Comparison of ENCODE assay signal across 15 cellular contexts in the genomic region with DNA sequence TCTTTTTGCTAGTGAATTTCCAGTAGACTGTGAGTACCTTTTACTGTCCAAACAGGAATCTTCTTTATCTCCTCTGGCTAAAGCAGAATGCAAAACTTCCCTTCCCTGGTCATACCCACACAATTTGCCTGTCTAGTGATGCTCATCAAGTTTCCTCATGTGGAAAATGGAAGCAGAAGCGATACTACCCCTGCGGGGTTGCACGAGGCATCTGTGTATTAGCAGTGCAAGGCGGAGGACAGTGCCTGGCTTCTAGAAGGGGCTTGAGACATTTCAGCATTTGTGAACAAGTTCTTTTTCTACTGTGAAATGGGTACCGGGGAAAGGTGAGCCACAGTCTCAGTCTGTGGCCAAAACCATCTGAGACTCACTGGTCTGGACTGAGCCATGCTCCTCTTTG.
DNase-seq lines count a peak whose midpoint lies in the region; ATAC-seq and TF ChIP-seq lines count a peak whose summit lies in the region.
"Had no signal": no experiment of that assay in that cellular context is flagged by ENCODE, and none has a peak within 500 bp of the region (broad histone marks: within the 10 kb centered on the region; RNA-seq: fewer than 3 reads in every experiment).

No MANE protein-coding gene starts in this region.

- CTCF ChIA-PET in Caco-2 (lab: Charles Lee): no interaction called here

- peak overlapping the region; percentile 80 for H3K27ac ChIP-seq in Karpas-422 (ENCODE audit: low read length)
- H3K27ac ChIP-seq: ascending aorta had no signal

- no peak for TF ChIP-seq CTCF in Caco-2 (IDR thresholded peaks at IDR 0.05; ENCODE audit: insufficient read depth in 1 of 2, low read depth in 1 of 2, low read length in 1 of 2, severe bottlenecking in 1 of 2, unreplicated experiment in 1 of 2)

- no peaks in the 10 kb centered on the region for H3K79me2 ChIP-seq in Karpas-422 (ENCODE audit: low read length)

- 0 out of 2 replicates have a peak overlapping the region, but pooled peaks have one; percentile 10 for H2AFZ ChIP-seq in Karpas-422 (ENCODE audit: low read length)

- H3K9ac ChIP-seq in Karpas-422 (ENCODE audit: low read length): peak overlapping the region; percentile 56

- H3K36me3 Mint-ChIP-seq in Caco-2 (ENCODE audit: insufficient read depth, unreplicated experiment): no peaks in the 10 kb centered on the region

- peak overlapping the region; percentile 72 for H3K4me2 ChIP-seq in Karpas-422 (ENCODE audit: low read depth, low read length, poor library complexity, severe bottlenecking)
- H3K4me2 ChIP-seq: smooth muscle cell had no signal

- BruUV-seq in Caco-2 (replicated peaks; lab: Mats Ljungman, UMichigan): no TSS peak

- H3K9me2 ChIP-seq in Karpas-422 (replicated peaks; ENCODE audit: insufficient read depth, low read length): no peaks in the 10 kb centered on the region

- no peaks in the 10 kb centered on the region for H4K20me1 ChIP-seq in Karpas-422 (ENCODE audit: insufficient read depth, low read depth, low read length)

- H3K9me3 Mint-ChIP-seq in Caco-2 (ENCODE audit: unreplicated experiment): no peaks in the 10 kb centered on the region

- POLR2A ChIA-PET in Caco-2 (lab: Charles Lee): no interaction called here

- ATAC-seq in GM18502 (IDR thresholded peaks at IDR 0.05; ENCODE audit: poor library complexity, unreplicated experiment) (peak; percentile 92), GM19463 (IDR thresholded peaks at IDR 0.05; ENCODE audit: unreplicated experiment) (peak; percentile 89), HG02884 (IDR thresholded peaks at IDR 0.05; ENCODE audit: unreplicated experiment) (peak; percentile 94)
- ATAC-seq: activated T-cell treated with anti-CD3 and anti-CD28 coated beads, Interleukin-2, amount 50 U/mL, for 4 hours; left colon had no signal

- DNase-seq in Karpas-422: peak; percentile 92
- DNase-seq in mesenteric fat pad (ENCODE audit: low spot score): no peak
- no peak for DNase-seq in Caco-2
- no peak for DNase-seq in NCI-H2107 (lab: John Stamatoyannopoulos, UW)
- no peak for DNase-seq in stimulated activated CD4-positive, alpha-beta T cell treated with anti-CD3 and anti-CD28 coated beads, Interleukin-4, amount 100 ng/mL, for 1 hour
- DNase-seq: activated T-cell treated with anti-CD3 and anti-CD28 coated beads, Interleukin-2, amount 50 U/mL, for 4 hours; DMS79 treated with DMSO at 0.1 percent for 48 hours; left colon; NCI-H446 treated with DMSO at 0.1 percent for 48 hours; Right ventricle myocardium superior had no signal

- H3K4me1 Mint-ChIP-seq in Caco-2 (ENCODE audit: low read depth, unreplicated experiment): no peaks in the 10 kb centered on the region

- H3K36me3 ChIP-seq in Karpas-422 (ENCODE audit: insufficient read depth, low read length) (no peaks in the 10 kb centered on the region), Caco-2 (ENCODE audit: control insufficient read depth, insufficient read depth, low read length) (no peaks in the 10 kb centered on the region)
- H3K36me3 ChIP-seq: ascending aorta had no signal

- H3K9me3 ChIP-seq in Karpas-422 (ENCODE audit: low read length) (no peaks in the 10 kb centered on the region), Caco-2 (no peaks in the 10 kb centered on the region)

- no peak overlapping the region for H3K4me3 Mint-ChIP-seq in Caco-2 (ENCODE audit: unreplicated experiment)
- H3K4me3 Mint-ChIP-seq: activated T-cell treated with anti-CD3 and anti-CD28 coated beads, Interleukin-2, amount 50 U/mL, for 4 hours had no signal

- H3K27me3 Mint-ChIP-seq in Caco-2 (ENCODE audit: insufficient read depth, unreplicated experiment): peaks cover 5% of the 10 kb centered on the region

- intact Hi-C loops in Caco-2 (cut with micrococcal nuclease; ENCODE audit: unreplicated experiment): no loop called here

- H3K27ac Mint-ChIP-seq in Caco-2 (ENCODE audit: unreplicated experiment): no peak overlapping the region

- peaks cover 46% of the 10 kb centered on the region for H3K4me1 ChIP-seq in Karpas-422 (ENCODE audit: low read length)
- H3K4me1 ChIP-seq in Caco-2: peaks cover 5% of the 10 kb centered on the region; the same call in 1 of the 2 replicates
- H3K4me1 ChIP-seq: ascending aorta had no signal

- H3K4me3 ChIP-seq in Karpas-422 (ENCODE audit: low read length) (peak overlapping the region; percentile 54), Caco-2 (ENCODE audit: low read depth, low read length) (no peak overlapping the region)
- H3K4me3 ChIP-seq: ascending aorta, smooth muscle cell had no signal

- H3K27me3 ChIP-seq in Karpas-422 (ENCODE audit: low read length) (peaks cover 5% of the 10 kb centered on the region; the same call in 1 of the 2 replicates), Caco-2 (replicated peaks; ENCODE audit: control insufficient read depth, insufficient read depth, low read length) (no peaks in the 10 kb centered on the region; the same call in 1 of the 2 replicates)
- H3K27me3 ChIP-seq: ascending aorta had no signal
